ENCODE assay signal across 7 cellular contexts in the genomic region with DNA sequence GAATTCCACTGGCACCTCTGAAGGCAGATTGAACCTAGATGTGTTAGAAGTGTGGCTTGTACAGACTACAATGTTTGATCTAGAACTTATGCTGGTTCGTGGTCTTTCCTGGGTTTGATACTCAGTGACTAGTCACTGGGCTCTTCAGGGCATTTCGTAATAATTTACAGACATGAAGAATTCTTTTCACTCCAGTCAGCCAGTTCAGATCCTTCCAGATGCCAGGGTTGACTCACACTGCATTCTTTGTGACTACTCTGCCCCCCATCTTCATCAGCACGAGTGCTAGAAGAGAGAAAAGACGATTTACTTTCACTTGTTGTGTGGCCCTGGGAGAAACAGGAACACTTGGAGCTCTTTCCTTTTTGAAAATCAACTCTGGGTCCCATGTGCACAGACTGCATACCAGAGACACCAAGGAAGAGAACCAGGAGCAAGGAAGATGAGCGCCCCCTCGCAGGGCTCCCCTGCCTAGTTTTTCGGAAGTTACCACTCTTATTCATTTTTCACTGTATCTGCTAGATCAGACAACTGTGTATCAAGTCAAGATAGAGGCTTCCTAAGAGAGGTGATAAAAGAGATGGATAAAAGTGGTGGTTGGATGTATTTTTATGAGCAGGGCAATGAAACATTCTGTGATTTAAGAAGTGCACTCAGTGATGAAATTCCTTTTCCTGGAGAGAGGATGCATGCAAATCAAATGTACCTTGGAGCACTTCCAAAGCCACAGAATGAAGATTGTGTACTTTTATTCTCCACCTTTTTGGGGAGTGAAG. TPM values are rescaled to one million over a fixed set of nuclear protein-coding genes. Genes with fewer than 3 reads are reported as not detected.
DNase-seq lines count a peak whose midpoint lies in the region; ATAC-seq and TF ChIP-seq lines count a peak whose summit lies in the region.

No MANE protein-coding gene starts in this region.

- H3K36me3 ChIP-seq in hepatocyte (replicated peaks; ENCODE audit: insufficient read depth, low read depth) (no peaks in the 10 kb centered on the region), tibial artery (no peaks in the 10 kb centered on the region)

- H3K9me2 ChIP-seq in hepatocyte (replicated peaks; ENCODE audit: insufficient read depth) = no peaks in the 10 kb centered on the region

- ATAC-seq in HG02588 (IDR thresholded peaks at IDR 0.05; ENCODE audit: unreplicated experiment) (no peak), HG02840 (IDR thresholded peaks at IDR 0.05; ENCODE audit: low FRiP score, unreplicated experiment) (no peak)

- H3K27ac ChIP-seq in hepatocyte (peak overlapping the region; percentile 92), tibial artery (peak overlapping the region; percentile 57 to 65)

- no peak overlapping the region for H2AFZ ChIP-seq in hepatocyte

- H3K4me2 ChIP-seq in hepatocyte = peak overlapping the region; percentile 70

- peak; percentile 32 for DNase-seq in HT-29 (ENCODE audit: low spot score)
- DNase-seq in amniotic stem cell (lab: John Stamatoyannopoulos, UW) = peak; percentile 95
- peak; percentile 78 for DNase-seq in hepatocyte (ENCODE audit: low spot score)
- peak; percentile 70 to 75 for DNase-seq in tibial artery
- no peak for DNase-seq in NCI-H2029 treated with DMSO at 0.1 percent for 48 hours (lab: John Stamatoyannopoulos, UW)

- H3K4me3 ChIP-seq in hepatocyte = peak overlapping the region; percentile 1
- H3K4me3 ChIP-seq in tibial artery = peak overlapping the region; percentile 40 to 48

- H3K27me3 ChIP-seq in hepatocyte (no peaks in the 10 kb centered on the region), tibial artery (no peaks in the 10 kb centered on the region)

- H4K20me1 ChIP-seq in hepatocyte (ENCODE audit: insufficient read depth, poor library complexity, severe bottlenecking) = peaks cover 10% of the 10 kb centered on the region

- peaks cover 89% of the 10 kb centered on the region for H3K79me2 ChIP-seq in hepatocyte

- H3K9me3 ChIP-seq in hepatocyte (ENCODE audit: low read depth) (no peaks in the 10 kb centered on the region), tibial artery (no peaks in the 10 kb centered on the region)

- H3K4me1 ChIP-seq in hepatocyte (ENCODE audit: insufficient read depth) (peaks cover 31% of the 10 kb centered on the region), tibial artery (peaks cover 0 to 49% (median 16%) of the 10 kb centered on the region in 4 donors)

- intact Hi-C loops in tibial artery (cut with DNase I; ENCODE audit: low total_unique reads) = loop anchor here (10.0 kb wide), 1 partner anchor 47 kb away; no protein-coding TSS in a partner anchor

- WGBS in hepatocyte (ENCODE audit: low lambda C conversion rate, missing lambda C conversion rate) = 59% methylated on average over 7 of the region's 7 CpGs

- TF ChIP-seq CTCF in hepatocyte (IDR thresholded peaks at IDR 0.05; ENCODE audit: poor library complexity) = no peak
- TF ChIP-seq CTCF in tibial artery (IDR thresholded peaks at IDR 0.05) = no peak

RNA-seq across cellular contexts. Expression of a gene that starts 33.5 kb away (rescaled TPM):
- total RNA-seq in HT-29 (2014; rRNA removed; shearing (Covaris generic)) = 3.2 and 6.9 TPM in 2 replicates
- 43.4 and 60.5 TPM in 2 replicates for total RNA-seq in hepatocyte
- 77.2 and 103 TPM in 2 replicates for polyA plus RNA-seq in hepatocyte
